ENCODE assay signal across 25 cellular contexts in the genomic region with DNA sequence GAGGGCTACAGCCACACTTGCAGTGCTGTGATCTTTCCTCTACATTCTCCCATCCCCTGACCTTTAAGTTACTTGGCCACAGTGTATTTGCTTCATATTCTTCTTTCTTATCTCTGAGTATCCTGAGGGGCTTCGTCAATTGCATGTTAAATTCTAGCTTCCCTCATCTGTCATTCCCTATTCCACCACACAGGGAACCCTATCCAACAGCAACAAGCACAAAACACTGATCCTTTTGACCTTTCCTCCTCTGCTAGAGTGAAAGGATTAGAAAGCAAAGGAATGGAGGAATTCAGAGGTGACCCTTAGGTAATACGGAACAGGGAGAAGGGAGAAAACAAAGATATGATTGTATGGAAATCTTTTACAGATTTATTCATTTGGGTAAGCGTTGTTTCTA.
A peak's percentile ranks its signal among the peaks of the same experiment; 100 is the strongest.
DNase-seq lines count a peak whose midpoint lies in the region; TF ChIP-seq lines count a peak whose summit lies in the region.
"Had no signal": no experiment of that assay in that cellular context is flagged by ENCODE, and none has a peak within 500 bp of the region (broad histone marks: within the 10 kb centered on the region; RNA-seq: fewer than 3 reads in every experiment).

No MANE protein-coding gene starts in this region.

- H3K9me3 ChIP-seq in H9 (ENCODE audit: control insufficient read depth, low read depth, low read length) (no peaks in the 10 kb centered on the region), endodermal cell (ENCODE audit: control insufficient read depth, low read length) (no peaks in the 10 kb centered on the region)
- H3K9me3 ChIP-seq: A549 had no signal

- H3K27me3 ChIP-seq in H9 (ENCODE audit: insufficient read depth, low read length) (no peaks in the 10 kb centered on the region), endodermal cell (ENCODE audit: control insufficient read depth, insufficient read depth, low read length, poor library complexity, severe bottlenecking) (no peaks in the 10 kb centered on the region)
- H3K27me3 ChIP-seq: BLaER1 treated with 17β-estradiol and CSF1 and Interleukin-3, amounts not matched to agents 10 nM and 100 nM had no signal

- DNase-seq in H9 (no peak), endodermal cell (no peak), left kidney (ENCODE audit: low read depth, low spot score) (peak; percentile 18), retinal pigment epithelial cell (ENCODE audit: low read depth) (no peak), NOMO-1 treated with DMSO at 0.1 percent for 48 hours (lab: John Stamatoyannopoulos, UW; ENCODE audit: unreplicated experiment) (no peak), NCI-H526 (lab: John Stamatoyannopoulos, UW) (no peak), NCI-H1694 (lab: John Stamatoyannopoulos, UW) (no peak), hypothalamus (lab: John Stamatoyannopoulos, UW) (no peak)
- DNase-seq: AML-193; CD4-positive, alpha-beta memory T cell; COR-L47; GDM1; KBM-7; MV-4-11; NCI-H1105; NCI-H1436 treated with DMSO at 0.1 percent for 48 hours; NCI-H1930; NCI-H2107; NCI-H446; NCI-H524 treated with DMSO at 0.1 percent for 48 hours; SHP77 had no signal

- H2BK12ac ChIP-seq in H9 (ENCODE audit: insufficient read length, low read depth, low read length): no peak overlapping the region

- H2AK5ac ChIP-seq in H9 (ENCODE audit: insufficient read length, low read length): no peak overlapping the region

- peaks cover 5 to 8% of the 10 kb centered on the region in 2 experiments for H3K4me1 Mint-ChIP-seq in H9
- peaks cover 9% of the 10 kb centered on the region for H3K4me1 Mint-ChIP-seq in endodermal cell
- H3K4me1 Mint-ChIP-seq: CD4-positive, alpha-beta memory T cell had no signal

- H3T11ph ChIP-seq in H9 (ENCODE audit: low read length): no peak overlapping the region

- no peak overlapping the region for H3K4ac ChIP-seq in H9 (ENCODE audit: low read depth, low read length)

- H3K4me1 ChIP-seq in H9 (ENCODE audit: insufficient read depth, low read length) (no peaks in the 10 kb centered on the region), endodermal cell (ENCODE audit: control insufficient read depth, insufficient read depth, low read length) (no peaks in the 10 kb centered on the region)
- H3K4me1 ChIP-seq: A549; BLaER1 treated with 17β-estradiol and CSF1 and Interleukin-3, amounts not matched to agents 10 nM and 100 nM had no signal

- no peak overlapping the region for H4K8ac ChIP-seq in H9 (replicated peaks; ENCODE audit: insufficient read length, low read depth, low read length)

- no peak overlapping the region for H3K23ac ChIP-seq in H9 (ENCODE audit: insufficient read length, low read depth, low read length)

- H3K27ac Mint-ChIP-seq in H9 (no peak overlapping the region), endodermal cell (no peak overlapping the region)
- H3K27ac Mint-ChIP-seq: CD4-positive, alpha-beta memory T cell had no signal

- H3K9ac ChIP-seq in H9 (ENCODE audit: extremely low read depth, insufficient read length, low read length) (no peak overlapping the region), endodermal cell (ENCODE audit: extremely low read depth, low read length, poor library complexity, severe bottlenecking) (no peak overlapping the region)
- H3K9ac ChIP-seq: BLaER1 treated with 17β-estradiol and CSF1 and Interleukin-3, amounts not matched to agents 10 nM and 100 nM had no signal

- H3K4me3 Mint-ChIP-seq in H9: no peak overlapping the region
- H3K4me3 Mint-ChIP-seq in endodermal cell: no peak overlapping the region
- H3K4me3 Mint-ChIP-seq: CD4-positive, alpha-beta memory T cell had no signal

- H3K27me3 Mint-ChIP-seq in H9 (ENCODE audit: low read depth): no peaks in the 10 kb centered on the region
- peaks cover 2% of the 10 kb centered on the region for H3K27me3 Mint-ChIP-seq in endodermal cell (ENCODE audit: insufficient read depth)

- H2BK120ac ChIP-seq in H9 (ENCODE audit: low read depth, low read length, poor library complexity, severe bottlenecking): no peak overlapping the region

- no peak overlapping the region for H4K91ac ChIP-seq in H9 (ENCODE audit: insufficient read length, low read depth, low read length)

- no peak overlapping the region for H2BK5ac ChIP-seq in H9 (ENCODE audit: insufficient read length, low read length)

- WGBS in H9 (ENCODE audit: extremely low coverage, insufficient read length, low lambda C conversion rate): no CpG with 5 or more reads among the region's 3 CpGs
- 75 to 81% methylated on average over 2 to 3 of the region's 3 CpGs for WGBS in endodermal cell (ENCODE audit: insufficient coverage in 1 of 2, insufficient read length in 1 of 2), 2 experiments

- no peak overlapping the region for H3K4me2 ChIP-seq in H9 (ENCODE audit: insufficient read depth, insufficient read length, low read length)
- H3K4me2 ChIP-seq: A549; BLaER1 treated with 17β-estradiol and CSF1 and Interleukin-3, amounts not matched to agents 10 nM and 100 nM had no signal

- H3K36me3 Mint-ChIP-seq in H9 (ENCODE audit: insufficient read depth in 1 of 3, low read depth in 3 of 3): peaks cover 0 to 6% (median under 1%) of the 10 kb centered on the region in 3 experiments; a peak in 5 of 7 replicates
- H3K36me3 Mint-ChIP-seq in endodermal cell (ENCODE audit: low read depth): peaks cover under 1% of the 10 kb centered on the region
- H3K36me3 Mint-ChIP-seq: CD4-positive, alpha-beta memory T cell had no signal

- no peaks in the 10 kb centered on the region for H3K36me3 ChIP-seq in endodermal cell (ENCODE audit: control insufficient read depth, insufficient read depth, low read length)
- H3K36me3 ChIP-seq: BLaER1 treated with 17β-estradiol and CSF1 and Interleukin-3, amounts not matched to agents 10 nM and 100 nM had no signal

- no peak overlapping the region for H4K5ac ChIP-seq in H9 (ENCODE audit: insufficient read length, low read depth, low read length)

- H3K23me2 ChIP-seq in H9 (ENCODE audit: insufficient read length, low read depth, low read length, poor library complexity, severe bottlenecking): no peaks in the 10 kb centered on the region

- no peaks in the 10 kb centered on the region for H3K79me1 ChIP-seq in H9 (ENCODE audit: insufficient read depth, low read depth, low read length, poor library complexity, severe bottlenecking)

- no peak overlapping the region for H2BK20ac ChIP-seq in H9 (ENCODE audit: low read depth, low read length, poor library complexity, severe bottlenecking)

- H3K18ac ChIP-seq in H9 (ENCODE audit: insufficient read length, low read depth, low read length): no peak overlapping the region

- no peak overlapping the region for H3K56ac ChIP-seq in H9 (ENCODE audit: insufficient read length, low read depth, low read length)

- no peak overlapping the region for H2BK15ac ChIP-seq in H9 (ENCODE audit: low read depth, low read length)

- no peaks in the 10 kb centered on the region for H3K79me2 ChIP-seq in H9 (ENCODE audit: insufficient read depth, low read length)

- peak; percentile 52 for TF ChIP-seq CTCF in H9 (conservative IDR thresholded peaks at IDR 0.05)
- TF ChIP-seq CTCF in endodermal cell (conservative IDR thresholded peaks at IDR 0.05): peak; percentile 73
- TF ChIP-seq CTCF in retinal pigment epithelial cell (conservative IDR thresholded peaks at IDR 0.05; ENCODE audit: low read depth, low read length): peak; percentile 30

- H3K9me3 Mint-ChIP-seq in H9: peaks cover under 1 to 5% of the 10 kb centered on the region in 2 experiments
- peaks cover 8% of the 10 kb centered on the region for H3K9me3 Mint-ChIP-seq in endodermal cell

- H3K27ac ChIP-seq in H9 (ENCODE audit: insufficient read length, low read depth, low read length) (no peak overlapping the region), endodermal cell (ENCODE audit: low read depth, low read length) (no peak overlapping the region)
- H3K27ac ChIP-seq: A549; BLaER1 treated with 17β-estradiol and CSF1 and Interleukin-3, amounts not matched to agents 10 nM and 100 nM; RWPE1 had no signal

- H3K4me3 ChIP-seq in endodermal cell (ENCODE audit: low read length): peak overlapping the region; percentile 25
- no peak overlapping the region for H3K4me3 ChIP-seq in retinal pigment epithelial cell (ENCODE audit: low read length)
- H3K4me3 ChIP-seq: A549; BLaER1 treated with 17β-estradiol and CSF1 and Interleukin-3, amounts not matched to agents 10 nM and 100 nM; GM12878 had no signal

- H4K20me1 ChIP-seq in H9 (ENCODE audit: control insufficient read depth, insufficient read depth, insufficient read length): no peaks in the 10 kb centered on the region
- H4K20me1 ChIP-seq: BLaER1 treated with 17β-estradiol and CSF1 and Interleukin-3, amounts not matched to agents 10 nM and 100 nM had no signal

- no peak overlapping the region for H2AFZ ChIP-seq in H9 (ENCODE audit: low read length)

- no peak overlapping the region for H3K14ac ChIP-seq in H9 (ENCODE audit: insufficient read depth, low read length)
